Comparison of ENCODE assay signal across 18 cellular contexts in genomic region chr13:66077286-66077685, GRCh38.
DNase-seq lines count a peak whose midpoint lies in the region; TF ChIP-seq lines count a peak whose summit lies in the region.
"Had no signal": no experiment of that assay in that cellular context is flagged by ENCODE, and none has a peak within 500 bp of the region (broad histone marks: within the 10 kb centered on the region; RNA-seq: fewer than 3 reads in every experiment).

No MANE protein-coding gene starts in this region.

- H3K4me3 ChIP-seq in HL-60 (replicated peaks; ENCODE audit: insufficient read depth, low read length), result no peak overlapping the region
- H3K4me3 ChIP-seq in choroid plexus epithelial cell (ENCODE audit: low read depth, low read length), result no peak overlapping the region
- H3K4me3 ChIP-seq in esophagus squamous epithelium, result no peak overlapping the region
- H3K4me3 ChIP-seq: PC-9 had no signal

- peak overlapping the region; percentile 5; the same call in 1 of the 2 replicates for H3K27ac ChIP-seq in HL-60 (replicated peaks)
- no peak overlapping the region for H3K27ac ChIP-seq in esophagus squamous epithelium
- H3K27ac ChIP-seq: KMS-11, PC-9, RWPE1 had no signal

- no peaks in the 10 kb centered on the region for H3K36me3 ChIP-seq in esophagus squamous epithelium

- TF ChIP-seq CTCF in HL-60 (IDR thresholded peaks at IDR 0.05; ENCODE audit: insufficient read depth, low read length) (no peak), choroid plexus epithelial cell (conservative IDR thresholded peaks at IDR 0.05; ENCODE audit: low read depth, low read length) (no peak), esophagus squamous epithelium (IDR thresholded peaks at IDR 0.05) (no peak)

- DNase-seq in HL-60 (ENCODE audit: low read depth in 1 of 2, low spot score in 1 of 2), result peak in 1 of 2 experiments; percentile 22
- peak; percentile 10 for DNase-seq in MV-4-11 (lab: John Stamatoyannopoulos, UW)
- DNase-seq in choroid plexus epithelial cell (ENCODE audit: low read depth), result peak; percentile 5
- peak; percentile 8 for DNase-seq in iris pigment epithelial cell (ENCODE audit: low read depth)
- DNase-seq in esophagus squamous epithelium (lab: John Stamatoyannopoulos, UW), result no peak
- no peak for DNase-seq in effector CD8-positive, alpha-beta T cell (lab: John Stamatoyannopoulos, UW)
- DNase-seq in NCI-H1417 treated with DMSO at 0.1 percent for 48 hours (lab: John Stamatoyannopoulos, UW), result no peak
- DNase-seq: ACHN; C1 segment of cervical spinal cord; CD8-positive, alpha-beta memory T cell; DMS79; NCI-H1105; NCI-H1694 treated with DMSO at 0.1 percent for 48 hours; NCI-H748 treated with DMSO at 0.1 percent for 48 hours; PC-9; SIG-M5 had no signal

- H3K9me3 ChIP-seq in esophagus squamous epithelium, result no peaks in the 10 kb centered on the region

- intact Hi-C loops in esophagus squamous epithelium (cut with DNase I), result no loop called here

- H3K4me1 ChIP-seq in esophagus squamous epithelium, result no peaks in the 10 kb centered on the region

- H3K27me3 ChIP-seq in HL-60 (ENCODE audit: insufficient read depth, poor library complexity, severe bottlenecking), result no peaks in the 10 kb centered on the region
- no peaks in the 10 kb centered on the region for H3K27me3 ChIP-seq in esophagus squamous epithelium

- TF ChIP-seq POLR2A in esophagus squamous epithelium (IDR thresholded peaks at IDR 0.05), result no peak

Comparison
In these comparisons a context has a peak if more than half of its experiments do, and no peak if none do; other contexts are left out.
1. DNase-seq: peak in MV-4-11 (single experiment), choroid plexus epithelial cell (single experiment) and iris pigment epithelial cell (single experiment); none in esophagus squamous epithelium (single experiment), effector CD8-positive, alpha-beta T cell (single experiment) and NCI-H1417 treated with DMSO at 0.1 percent for 48 hours (single experiment).